10 cellular contexts compared by ENCODE assay signal in the genomic region with DNA sequence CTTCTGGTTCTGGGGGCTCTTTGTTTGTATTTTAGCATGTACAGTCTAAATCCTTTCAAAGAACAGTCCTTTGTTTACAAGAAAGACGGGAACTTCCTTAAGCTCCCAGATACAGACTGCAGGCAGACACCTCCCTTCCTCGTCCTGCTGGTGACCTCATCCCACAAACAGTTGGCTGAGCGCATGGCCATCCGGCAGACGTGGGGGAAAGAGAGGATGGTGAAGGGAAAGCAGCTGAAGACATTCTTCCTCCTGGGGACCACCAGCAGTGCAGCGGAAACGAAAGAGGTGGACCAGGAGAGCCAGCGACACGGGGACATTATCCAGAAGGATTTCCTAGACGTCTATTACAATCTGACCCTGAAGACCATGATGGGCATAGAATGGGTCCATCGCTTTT. TPM values are rescaled to one million over a fixed set of nuclear protein-coding genes. Genes with fewer than 3 reads are reported as not detected.
DNase-seq lines count a peak whose midpoint lies in the region; ATAC-seq and TF ChIP-seq lines count a peak whose summit lies in the region.
"Had no signal": no experiment of that assay in that cellular context is flagged by ENCODE, and none has a peak within 500 bp of the region (broad histone marks: within the 10 kb centered on the region; RNA-seq: fewer than 3 reads in every experiment).

No MANE protein-coding gene starts in this region.

- intact Hi-C loops in gastrocnemius medialis (cut with DNase I; ENCODE audit: low total_unique reads): no loop called here

- no peaks in the 10 kb centered on the region for H3K4me1 Mint-ChIP-seq in T-cell
- H3K4me1 Mint-ChIP-seq: activated naive CD8-positive, alpha-beta T cell treated with anti-CD3 and anti-CD28 coated beads, Interleukin-2, amount 50 U/mL, for 24 hours had no signal

- no peak overlapping the region for H3K27ac Mint-ChIP-seq in T-cell
- H3K27ac Mint-ChIP-seq: activated naive CD8-positive, alpha-beta T cell treated with anti-CD3 and anti-CD28 coated beads, Interleukin-2, amount 50 U/mL, for 24 hours had no signal

- peak overlapping the region; percentile 95 for H3K27ac ChIP-seq in SJCRH30
- peak overlapping the region; percentile 62 for H3K27ac ChIP-seq in rectal smooth muscle tissue (ENCODE audit: low read depth, low read length)
- no peak overlapping the region for H3K27ac ChIP-seq in gastrocnemius medialis

- H3K4me1 ChIP-seq in SJCRH30 (peaks cover 17% of the 10 kb centered on the region), rectal smooth muscle tissue (ENCODE audit: control insufficient read depth, insufficient read depth, low read length) (peaks cover 14% of the 10 kb centered on the region), gastrocnemius medialis (no peaks in the 10 kb centered on the region)

- H3K4me3 ChIP-seq in SJCRH30 (peak overlapping the region; percentile 15), fibroblast of villous mesenchyme (ENCODE audit: low read depth, low read length) (peak overlapping the region; percentile 40), rectal smooth muscle tissue (ENCODE audit: low read length) (peak overlapping the region; percentile 35), gastrocnemius medialis (peak overlapping the region in 1 of 4 donors; percentile 2)
- H3K4me3 ChIP-seq: lung had no signal

- H3K36me3 ChIP-seq in SJCRH30 (no peaks in the 10 kb centered on the region; the same call in 1 of the 2 replicates), rectal smooth muscle tissue (ENCODE audit: control insufficient read depth, insufficient read depth, low read length) (no peaks in the 10 kb centered on the region), gastrocnemius medialis (no peaks in the 10 kb centered on the region)

- H3K27me3 ChIP-seq in SJCRH30: no peaks in the 10 kb centered on the region
- H3K27me3 ChIP-seq in rectal smooth muscle tissue (ENCODE audit: control insufficient read depth, insufficient read depth, low read length): no peaks in the 10 kb centered on the region
- no peaks in the 10 kb centered on the region for H3K27me3 ChIP-seq in gastrocnemius medialis

- peaks cover 8 to 9% of the 10 kb centered on the region in 2 donors for H3K27me3 Mint-ChIP-seq in T-cell

- TF ChIP-seq CTCF in fibroblast of villous mesenchyme (IDR thresholded peaks at IDR 0.05; ENCODE audit: insufficient read depth, low read depth, low read length) (no peak), gastrocnemius medialis (IDR thresholded peaks at IDR 0.05 in 4 of 5, conservative IDR thresholded peaks at IDR 0.05 in 1 of 5) (no peak)

- TF ChIP-seq POLR2A in gastrocnemius medialis (IDR thresholded peaks at IDR 0.05): no peak

- DNase-seq in EH (ENCODE audit: low read depth): peak; percentile 87
- DNase-seq in SJCRH30: peak; percentile 93 to 96
- DNase-seq in fibroblast of villous mesenchyme (ENCODE audit: low read depth): peak; percentile 84
- no peak for DNase-seq in NCI-H82 treated with DMSO at 0.1 percent for 48 hours (lab: John Stamatoyannopoulos, UW; ENCODE audit: unreplicated experiment)
- DNase-seq in T-cell: no peak
- DNase-seq in gastrocnemius medialis: no peak
- DNase-seq: activated naive CD8-positive, alpha-beta T cell treated with anti-CD3 and anti-CD28 coated beads, Interleukin-2, amount 50 U/mL, for 24 hours had no signal

- H3K4me3 Mint-ChIP-seq in T-cell: no peak overlapping the region
- H3K4me3 Mint-ChIP-seq: activated naive CD8-positive, alpha-beta T cell treated with anti-CD3 and anti-CD28 coated beads, Interleukin-2, amount 50 U/mL, for 24 hours had no signal

- no peaks in the 10 kb centered on the region for H3K9me3 Mint-ChIP-seq in T-cell
- H3K9me3 Mint-ChIP-seq: activated naive CD8-positive, alpha-beta T cell treated with anti-CD3 and anti-CD28 coated beads, Interleukin-2, amount 50 U/mL, for 24 hours had no signal

- in situ Hi-C loops in gastrocnemius medialis (cut with MboI; ENCODE audit: low sequenced_read_pairs in 4 of 4): no loop called here

- H3K9me3 ChIP-seq in SJCRH30 (replicated peaks): no peaks in the 10 kb centered on the region
- no peaks in the 10 kb centered on the region for H3K9me3 ChIP-seq in gastrocnemius medialis

- no peak overlapping the region for H3K9ac ChIP-seq in rectal smooth muscle tissue (ENCODE audit: low read length)

- POLR2A ChIA-PET in T-cell (lab: Charles Lee): interaction anchor here in 1 of 2 donors (1.0 kb wide), 1 partner anchor 41 kb away, joined by 3 read pairs; no protein-coding TSS in a partner anchor

- ATAC-seq in HG03432 (IDR thresholded peaks at IDR 0.05; ENCODE audit: unreplicated experiment): no peak
- no peak for ATAC-seq in T-cell (replicated peaks in 1 of 4)
- ATAC-seq in gastrocnemius medialis: no peak
- ATAC-seq: activated naive CD8-positive, alpha-beta T cell treated with anti-CD3 and anti-CD28 coated beads, Interleukin-2, amount 50 U/mL, for 24 hours had no signal

- no peaks in the 10 kb centered on the region for H3K36me3 Mint-ChIP-seq in T-cell

- CTCF ChIA-PET in T-cell (lab: Charles Lee): no interaction called here

RNA-seq across cellular contexts. Expression of a gene that starts 47.9 kb away (rescaled TPM):
- 4.8 and 5.4 TPM in 2 replicates for total RNA-seq in SJCRH30 (2014; rRNA removed; shearing (Covaris generic))
- total RNA-seq in fibroblast of villous mesenchyme (under 0.01 TPM in 1 of 2 replicates, not detected in the other), T-cell (under 1 TPM in 3 of 5 donors, not detected in 2; 0.03 to 0.09 (median 0.06) TPM), gastrocnemius medialis (1 to 10 TPM in 1 of 4 donors, under 1 TPM in 1, not detected in 2; 0.02 to 1.3 TPM)

Comparison
In these comparisons a context has a peak if more than half of its experiments do, and no peak if none do; other contexts are left out.
1. DNase-seq: peak in EH (single experiment), SJCRH30 (2 of 2) and fibroblast of villous mesenchyme (single experiment); none in NCI-H82 treated with DMSO at 0.1 percent for 48 hours (single experiment), T-cell (0 of 34) and gastrocnemius medialis (0 of 2).
2. H3K27ac ChIP-seq: peak in SJCRH30 (single experiment) and rectal smooth muscle tissue (single experiment); none in gastrocnemius medialis (0 of 4).